22 cellular contexts compared by ENCODE assay signal in the genomic region with DNA sequence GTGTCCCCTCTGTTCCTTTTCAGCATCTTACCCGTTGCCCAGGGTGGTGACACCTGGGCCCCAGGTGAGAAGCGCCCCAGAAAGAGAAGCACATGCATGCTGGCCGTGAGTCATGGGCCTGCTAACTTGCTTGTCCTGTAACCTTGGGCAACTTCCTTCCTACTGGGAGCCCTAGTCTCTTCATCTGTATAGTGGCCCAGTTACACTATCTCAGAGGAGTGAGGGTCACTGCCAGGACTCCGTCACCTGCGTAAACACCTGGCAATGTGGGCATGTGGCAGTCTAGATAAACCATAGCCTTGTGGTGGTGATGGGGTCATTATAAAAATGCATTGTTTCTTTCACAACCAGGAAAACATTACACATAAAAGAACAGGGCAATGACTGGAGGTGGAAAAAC.
A peak's percentile ranks its signal among the peaks of the same experiment; 100 is the strongest.
DNase-seq lines count a peak whose midpoint lies in the region; ATAC-seq lines count a peak whose summit lies in the region.
"Had no signal": no experiment of that assay in that cellular context is flagged by ENCODE, and none has a peak within 500 bp of the region (broad histone marks: within the 10 kb centered on the region; RNA-seq: fewer than 3 reads in every experiment).

No MANE protein-coding gene starts in this region.

- H3K4me3 Mint-ChIP-seq in T-helper 17 cell: no peak overlapping the region
- H3K4me3 Mint-ChIP-seq: CD4-positive, alpha-beta memory T cell had no signal

- ATAC-seq in T-helper 17 cell (no peak), esophagus mucosa (peak; percentile 11)
- ATAC-seq: GM12878 had no signal

- H3K36me3 Mint-ChIP-seq in T-helper 17 cell (ENCODE audit: low read depth): peaks cover 2% of the 10 kb centered on the region

- peaks cover 16% of the 10 kb centered on the region for H3K4me1 Mint-ChIP-seq in T-helper 17 cell
- H3K4me1 Mint-ChIP-seq: CD4-positive, alpha-beta memory T cell had no signal

- H3K9me3 ChIP-seq in T-helper 17 cell (ENCODE audit: control insufficient read depth, low read length, poor library complexity, severe bottlenecking): no peaks in the 10 kb centered on the region
- H3K9me3 ChIP-seq: BLaER1 treated with 17β-estradiol and CSF1 and Interleukin-3, amounts not matched to agents 10 nM and 100 nM; Caco-2; HAP-1; SK-N-SH had no signal

- H3K27me3 Mint-ChIP-seq in T-helper 17 cell: no peaks in the 10 kb centered on the region
- H3K27me3 Mint-ChIP-seq: CD4-positive, alpha-beta memory T cell had no signal

- H3K27ac Mint-ChIP-seq in T-helper 17 cell: peak overlapping the region; percentile 74
- H3K27ac Mint-ChIP-seq: CD4-positive, alpha-beta memory T cell had no signal

- peak; percentile 20 for DNase-seq in NCI-H2029 (lab: John Stamatoyannopoulos, UW)
- no peak for DNase-seq in NCI-H2029 treated with DMSO at 0.1 percent for 48 hours (lab: John Stamatoyannopoulos, UW)
- no peak for DNase-seq in T-helper 17 cell
- peak; percentile 15 for DNase-seq in stimulated activated CD8-positive, alpha-beta memory T cell treated with anti-CD3 and anti-CD28 coated beads, Interleukin-4, amount 100 ng/mL, for 48 hours
- no peak for DNase-seq in middle frontal gyrus (ENCODE audit: extremely low spot score, low spot score)
- no peak for DNase-seq in glomerular visceral epithelial cell (ENCODE audit: extremely low spot score)
- DNase-seq: 8988T; Caco-2; CD4-positive, alpha-beta memory T cell; DND-41; KG1; MV-4-11; NCI-H187; NCI-H2227 treated with DMSO at 0.1 percent for 48 hours; NCI-H510A; NK-92 treated with Interleukin-12 subunit alpha and Interleukin-12 subunit beta, amount 100 ng/mL, for 24 hours; SIG-M5; SK-N-SH had no signal

Comparison
In these comparisons a context has a peak if more than half of its experiments do, and no peak if none do; other contexts are left out.
1. DNase-seq: peak in NCI-H2029 (single experiment) and stimulated activated CD8-positive, alpha-beta memory T cell treated with anti-CD3 and anti-CD28 coated beads, Interleukin-4, amount 100 ng/mL, for 48 hours (single experiment); none in NCI-H2029 treated with DMSO at 0.1 percent for 48 hours (single experiment), T-helper 17 cell (0 of 3), middle frontal gyrus (single experiment) and glomerular visceral epithelial cell (single experiment).